8 cellular contexts compared by ENCODE assay signal in genomic region chr3:125766285-125766826, GRCh38.
DNase-seq lines count a peak whose midpoint lies in the region; TF ChIP-seq lines count a peak whose summit lies in the region.
"Not testable (repeated sequence)": the region's sequence is repeated elsewhere in the genome, so short reads cannot be mapped to it uniquely, and the experiment has no call there.

No MANE protein-coding gene starts in this region.

- not testable (repeated sequence) for TF ChIP-seq EP300 in esophagus muscularis mucosa (IDR thresholded peaks at IDR 0.05)

- intact Hi-C loops in esophagus muscularis mucosa (cut with DNase I), result loop anchor here (10.0 kb wide), 1 partner anchor 148 kb away; no protein-coding TSS in a partner anchor
- intact Hi-C loops in vagina (cut with DNase I), result not testable (repeated sequence)

- not testable (repeated sequence) for H3K36me3 ChIP-seq in esophagus muscularis mucosa, vagina

- peaks cover 0 to 18% (median 0%) of the 10 kb centered on the region in 4 donors for H3K27me3 ChIP-seq in esophagus muscularis mucosa
- not testable (repeated sequence) for H3K27me3 ChIP-seq in vagina

- peak overlapping the region in 2 of 4 donors; percentile 36 to 69 for H3K27ac ChIP-seq in esophagus muscularis mucosa (replicated peaks in 1 of 4)
- peak overlapping the region; percentile 69 for H3K27ac ChIP-seq in vagina

- not testable (repeated sequence) for TF ChIP-seq POLR2A in esophagus muscularis mucosa (IDR thresholded peaks at IDR 0.05; ENCODE audit: low read depth); vagina (IDR thresholded peaks at IDR 0.05)

- TF ChIP-seq CTCF in GM10266 (IDR thresholded peaks at IDR 0.05; ENCODE audit: control insufficient read depth, insufficient read depth, low read depth, missing control alignments), result peak; percentile 88
- TF ChIP-seq CTCF in esophagus muscularis mucosa (IDR thresholded peaks at IDR 0.05), result peak; percentile 66 to 84 (median 83)
- peak; percentile 63 to 74 (median 72) for TF ChIP-seq CTCF in vagina (IDR thresholded peaks at IDR 0.05)

- not testable (repeated sequence) for H3K9me3 ChIP-seq in esophagus muscularis mucosa, vagina

- WGBS in esophagus muscularis mucosa, result no CpG with 5 or more reads among the region's 54 CpGs

- DNase-seq in GM10266 (ENCODE audit: extremely low spot score), result peak; percentile 72
- DNase-seq in NCI-H1105 (lab: John Stamatoyannopoulos, UW), result peak; percentile 50
- DNase-seq in SW480 (ENCODE audit: low spot score), result peak; percentile 46
- peak; percentile 22 for DNase-seq in activated gamma-delta T cell (lab: John Stamatoyannopoulos, UW)
- DNase-seq in esophagus muscularis mucosa (ENCODE audit: extremely low spot score); vagina (ENCODE audit: extremely low spot score in 2 of 2): not testable (repeated sequence)
- peak; percentile 54 to 59 for DNase-seq in lung microvascular endothelial cell (ENCODE audit: low read depth in 2 of 2)
- DNase-seq in stimulated activated CD4-positive, alpha-beta T cell treated with anti-CD3 and anti-CD28 coated beads, Interleukin-12 subunit alpha, Interleukin-12 subunit beta, amount 100 ng/mL, for 48 hours (ENCODE audit: low read depth in 2 of 3, low spot score in 1 of 3), result peak; percentile 22 to 55 (median 52)

- peak overlapping the region; percentile 53 to 79 (median 62) for H3K4me3 ChIP-seq in esophagus muscularis mucosa
- H3K4me3 ChIP-seq in vagina, result peak overlapping the region; percentile 56 to 59

- peaks cover 3 to 16% (median 7%) of the 10 kb centered on the region in 4 donors for H3K4me1 ChIP-seq in esophagus muscularis mucosa
- not testable (repeated sequence) for H3K4me1 ChIP-seq in vagina
